8 cellular contexts compared by ENCODE assay signal in genomic region chr16:70113982-70114826, GRCh38. TPM values are rescaled to one million over a fixed set of nuclear protein-coding genes. Genes with fewer than 3 reads are reported as not detected.
A peak's percentile ranks its signal among the peaks of the same experiment; 100 is the strongest.
DNase-seq lines count a peak whose midpoint lies in the region; ATAC-seq and TF ChIP-seq lines count a peak whose summit lies in the region.
"Not testable (repeated sequence)": the region's sequence is repeated elsewhere in the genome, so short reads cannot be mapped to it uniquely, and the experiment has no call there.

Gene PDPR (plus strand): TSS chr16:70114332. CDS start chr16:70120493, 6,161 bp downstream.

- H2BK12ac ChIP-seq in neuronal stem cell (ENCODE audit: low read length): not testable (repeated sequence)

- not testable (repeated sequence) for H3K4ac ChIP-seq in neuronal stem cell (ENCODE audit: low read length)

- not testable (repeated sequence) for H2BK5ac ChIP-seq in neuronal stem cell (ENCODE audit: low read length)

- not testable (repeated sequence) for H3K14ac ChIP-seq in neuronal stem cell (ENCODE audit: low read length)

- peak within 1 kb of the TSS; percentile 31 for H3K23ac ChIP-seq in neuronal stem cell (ENCODE audit: low read depth, low read length, poor library complexity)

- peak within 1 kb of the TSS; percentile 87 for H3K27ac Mint-ChIP-seq in HFFc6

- H3K27me3 Mint-ChIP-seq in HFFc6 (ENCODE audit: insufficient read depth): not testable (repeated sequence)

- not testable (repeated sequence) for H2BK120ac ChIP-seq in neuronal stem cell (ENCODE audit: low read depth, low read length)

- TF ChIP-seq CTCF in HFFc6 (IDR thresholded peaks at IDR 0.05); gastroesophageal sphincter (IDR thresholded peaks at IDR 0.05): not testable (repeated sequence)

- H3K4me3 ChIP-seq in gastroesophageal sphincter (peak within 1 kb of the TSS; percentile 74 to 81), neuronal stem cell (ENCODE audit: low read length in 2 of 2) (peak within 1 kb of the TSS; percentile 87)

- H3K9me3 ChIP-seq in gastroesophageal sphincter; neuronal stem cell (replicated peaks in 1 of 2; ENCODE audit: control insufficient read depth in 2 of 2, insufficient read depth in 1 of 2, low read depth in 1 of 2, low read length in 2 of 2): not testable (repeated sequence)

- H3K4me2 ChIP-seq in neuronal stem cell (ENCODE audit: insufficient read depth, low read length, poor library complexity, severe bottlenecking): peak within 1 kb of the TSS; percentile 54

- H3K4me1 ChIP-seq in gastroesophageal sphincter: peaks cover 0 to 25% (median 3%) of the 10 kb centered on the region in 3 donors
- H3K4me1 ChIP-seq in neuronal stem cell (ENCODE audit: control insufficient read depth in 2 of 2, insufficient read depth in 1 of 2, low read depth in 1 of 2, low read length in 2 of 2): not testable (repeated sequence)

- not testable (repeated sequence) for H4K91ac ChIP-seq in neuronal stem cell (ENCODE audit: low read depth, low read length, poor library complexity)

- TF ChIP-seq POLR2A in gastroesophageal sphincter (IDR thresholded peaks at IDR 0.05): peak; percentile 27 to 32

- not testable (repeated sequence) for H2BK15ac ChIP-seq in neuronal stem cell (ENCODE audit: low read length)

- no CpG with 5 or more reads among the region's 88 CpGs for WGBS in gastroesophageal sphincter (ENCODE audit: low coverage in 1 of 2), 2 donors
- no CpG with 5 or more reads among the region's 88 CpGs for WGBS in neuronal stem cell (ENCODE audit: extremely low coverage in 2 of 2, insufficient read length in 2 of 2, insufficient replicate concordance in 1 of 2), 2 donors

- peak within 1 kb of the TSS; percentile 93 for H2AFZ ChIP-seq in neuronal stem cell (ENCODE audit: low read length)

- H3K18ac ChIP-seq in neuronal stem cell (ENCODE audit: low read length): peak within 1 kb of the TSS; percentile 90

- H4K8ac ChIP-seq in neuronal stem cell (ENCODE audit: low read depth, low read length): not testable (repeated sequence)

- H3K9me3 Mint-ChIP-seq in HFFc6: not testable (repeated sequence)

- H3K27ac ChIP-seq in gastroesophageal sphincter: peak within 1 kb of the TSS; percentile 36 to 86 (median 81)
- not testable (repeated sequence) for H3K27ac ChIP-seq in neuronal stem cell (replicated peaks; ENCODE audit: low read length)

- H3K4me3 Mint-ChIP-seq in HFFc6: peak within 1 kb of the TSS; percentile 93

- ATAC-seq in gastroesophageal sphincter: peak; percentile 98

- H3K27me3 ChIP-seq in gastroesophageal sphincter; neuronal stem cell (ENCODE audit: control insufficient read depth in 3 of 3, insufficient read depth in 3 of 3, low read depth in 1 of 3, low read length in 3 of 3): not testable (repeated sequence)

- H3K4me1 Mint-ChIP-seq in HFFc6 (ENCODE audit: low read depth): peaks cover 13% of the 10 kb centered on the region

- H3K79me1 ChIP-seq in neuronal stem cell (ENCODE audit: low read depth, low read length): not testable (repeated sequence)

- H2AK5ac ChIP-seq in neuronal stem cell (ENCODE audit: low read depth, low read length): not testable (repeated sequence)

- H3K36me3 Mint-ChIP-seq in HFFc6 (ENCODE audit: low read depth): not testable (repeated sequence)

- TF ChIP-seq EP300 in gastroesophageal sphincter (IDR thresholded peaks at IDR 0.05): not testable (repeated sequence)

- not testable (repeated sequence) for H3K36me3 ChIP-seq in gastroesophageal sphincter; neuronal stem cell (replicated peaks in 1 of 2; ENCODE audit: control insufficient read depth in 2 of 2, insufficient read depth in 2 of 2, low read length in 2 of 2)

- H3K9ac ChIP-seq in neuronal stem cell (ENCODE audit: low read depth, low read length, poor library complexity): peak within 1 kb of the TSS; percentile 86

- DNase-seq in GM04503 (ENCODE audit: low read depth) (peak; percentile 47), HFFc6 (peak; percentile 89), NAMALWA (ENCODE audit: low spot score) (peak; percentile 94), SK-N-DZ (ENCODE audit: low spot score) (peak; percentile 86), neuronal stem cell (ENCODE audit: low spot score) (peak; percentile 77), stromal cell of bone marrow (ENCODE audit: low read depth) (peak; percentile 79)
- DNase-seq in activated naive CD4-positive, alpha-beta T cell treated with Interleukin-2 at 50 U/mL for 16 hours: peak; percentile 96

RNA-seq across cellular contexts. Expression of gene PDPR, which starts in this region (rescaled TPM):
- total RNA-seq in HFFc6 (2021; fragmentation: NEBNext Ultra II Directional; extraction: Animal tissue kit (Norgen Biotek cat#: 25700)): 10 to 100 TPM; 17.6 to 21.4 (median 19.5) TPM
- 13.3 and 21.6 TPM in 2 replicates for polyA plus RNA-seq in SK-N-DZ (2014; cell fraction: cytosol; rRNA removed)
- polyA plus RNA-seq in SK-N-DZ (2014; cell fraction: nucleus; rRNA removed): 20.2 and 35.6 TPM in 2 replicates
- total RNA-seq in gastroesophageal sphincter: 10 to 100 TPM; 24.0 to 38.3 (median 29.8) TPM
- 12.2 TPM for polyA plus RNA-seq in neuronal stem cell (2013, experiment 1 of 2)
- polyA plus RNA-seq in neuronal stem cell (2013, experiment 2 of 2): 12.3 TPM
